7 cellular contexts compared by ENCODE assay signal in the genomic region with DNA sequence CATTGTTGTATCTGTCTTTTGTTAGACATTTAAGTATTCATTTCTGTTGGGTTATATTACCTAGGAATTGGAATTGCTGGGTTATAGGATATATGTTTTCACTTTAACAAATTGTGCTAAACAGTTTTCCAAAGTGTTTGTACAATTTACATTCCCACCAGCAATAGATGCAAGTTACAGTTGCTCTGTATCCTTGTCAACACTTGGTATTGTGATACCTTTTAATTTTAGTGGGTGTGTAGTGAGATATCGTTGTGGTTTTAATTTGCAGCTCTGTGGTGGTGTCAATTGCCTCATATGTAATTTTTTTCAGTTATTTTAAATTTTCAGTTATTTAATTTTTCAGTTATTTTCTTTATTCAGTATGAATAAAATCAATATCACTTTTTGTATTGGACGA.
"Had no signal": no experiment of that assay in that cellular context is flagged by ENCODE, and none has a peak within 500 bp of the region (broad histone marks: within the 10 kb centered on the region; RNA-seq: fewer than 3 reads in every experiment).

No MANE protein-coding gene starts in this region.

- DNase-seq: GDM1, GF-D8 had no signal

- ATAC-seq: GM12878 had no signal

- H3K4me3 ChIP-seq: GM12878 had no signal

- FAIRE-seq: G401.6, GM12878, GM12891, GM12892, GM18507 had no signal
